ENCODE assay signal across 9 cellular contexts in the genomic region with DNA sequence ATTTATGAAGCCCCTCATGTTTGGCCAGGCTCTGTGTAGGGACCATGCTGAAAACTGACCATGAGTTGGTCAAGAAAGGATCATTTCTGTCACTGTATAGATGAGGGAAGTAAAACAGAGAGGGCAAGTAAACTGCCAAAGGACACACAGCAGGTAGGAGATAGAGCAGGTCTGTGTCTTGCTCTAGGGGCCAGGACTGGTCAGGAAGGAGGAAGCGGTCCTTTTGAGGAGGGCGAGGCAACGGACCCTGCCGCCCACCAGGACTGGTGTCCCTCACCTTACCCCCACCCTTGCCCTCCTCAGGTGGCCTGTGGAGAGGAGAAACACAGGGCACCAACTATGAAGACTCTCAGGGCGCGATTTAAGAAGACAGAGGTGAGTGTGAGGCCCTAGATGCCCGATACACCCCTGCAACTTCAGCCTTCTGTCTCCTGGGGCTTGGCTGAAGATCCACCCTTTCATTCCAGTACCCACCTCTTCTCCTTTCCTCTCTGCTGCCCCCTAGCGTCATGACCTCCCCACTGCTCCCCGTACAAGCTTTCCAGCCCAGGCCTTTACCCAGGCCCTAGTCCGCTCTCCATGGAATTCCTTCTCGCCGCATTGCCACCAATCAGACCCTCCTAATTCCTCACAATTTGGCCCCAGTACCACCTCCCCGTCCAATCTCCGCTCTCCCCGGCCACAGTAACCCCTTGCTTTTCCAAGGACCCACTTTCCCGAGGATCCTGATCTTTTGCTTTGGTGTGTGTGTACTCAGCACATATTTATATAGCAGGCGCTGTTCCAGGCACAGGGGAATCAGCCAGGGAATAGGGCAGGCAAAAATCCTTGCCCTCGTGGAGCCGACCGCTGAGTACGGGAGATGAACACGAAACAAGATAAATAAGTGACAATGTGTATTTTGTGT. TPM values are rescaled to one million over a fixed set of nuclear protein-coding genes. Genes with fewer than 3 reads are reported as not detected.
DNase-seq lines count a peak whose midpoint lies in the region; ATAC-seq and TF ChIP-seq lines count a peak whose summit lies in the region.
"Had no signal": no experiment of that assay in that cellular context is flagged by ENCODE, and none has a peak within 500 bp of the region (broad histone marks: within the 10 kb centered on the region; RNA-seq: fewer than 3 reads in every experiment).

No MANE protein-coding gene starts in this region.

- ATAC-seq in activated naive CD8-positive, alpha-beta T cell treated with anti-CD3 and anti-CD28 coated beads, Interleukin-2, amount 50 U/mL, for 24 hours, result peak; percentile 56
- ATAC-seq in right cardiac atrium (peak; percentile 38 to 51), gastrocnemius medialis (peak; percentile 32 to 65), GM19452 (IDR thresholded peaks at IDR 0.05; ENCODE audit: unreplicated experiment) (no peak), GM21526 (IDR thresholded peaks at IDR 0.05; ENCODE audit: low FRiP score, unreplicated experiment) (no peak)

- no peaks in the 10 kb centered on the region for H3K36me3 ChIP-seq in gastrocnemius medialis

- no peak overlapping the region for H3K27ac Mint-ChIP-seq in activated naive CD8-positive, alpha-beta T cell treated with anti-CD3 and anti-CD28 coated beads, Interleukin-2, amount 50 U/mL, for 24 hours
- H3K27ac Mint-ChIP-seq: dendritic cell treated with granulocyte-macrophage colony-stimulating factor and Interleukin-4, amounts not matched to agents 40 ng/mL and 50 ng/mL, for 4 days had no signal

- H3K9me3 Mint-ChIP-seq in activated naive CD8-positive, alpha-beta T cell treated with anti-CD3 and anti-CD28 coated beads, Interleukin-2, amount 50 U/mL, for 24 hours, result no peaks in the 10 kb centered on the region
- H3K9me3 Mint-ChIP-seq: dendritic cell treated with granulocyte-macrophage colony-stimulating factor and Interleukin-4, amounts not matched to agents 40 ng/mL and 50 ng/mL, for 4 days had no signal

- H3K9me3 ChIP-seq in right cardiac atrium (ENCODE audit: control insufficient read depth, low read length) (no peaks in the 10 kb centered on the region), gastrocnemius medialis (no peaks in the 10 kb centered on the region)

- peaks cover 3% of the 10 kb centered on the region for H3K36me3 Mint-ChIP-seq in activated naive CD8-positive, alpha-beta T cell treated with anti-CD3 and anti-CD28 coated beads, Interleukin-2, amount 50 U/mL, for 24 hours (ENCODE audit: low read depth)

- TF ChIP-seq POLR2A in NB4 (IDR thresholded peaks at IDR 0.05; ENCODE audit: extremely low read depth, insufficient read length), result no peak
- no peak for TF ChIP-seq POLR2A in gastrocnemius medialis (IDR thresholded peaks at IDR 0.05)

- peaks cover 5% of the 10 kb centered on the region for H3K27me3 Mint-ChIP-seq in activated naive CD8-positive, alpha-beta T cell treated with anti-CD3 and anti-CD28 coated beads, Interleukin-2, amount 50 U/mL, for 24 hours

- H3K4me3 ChIP-seq in NB4 (ENCODE audit: low read depth, low read length) (no peak overlapping the region), right cardiac atrium (ENCODE audit: low read length) (no peak overlapping the region), gastrocnemius medialis (no peak overlapping the region)

- DNase-seq in ELR (ENCODE audit: low read depth), result peak; percentile 78
- DNase-seq in NB4 (ENCODE audit: low read depth), result peak; percentile 76
- DNase-seq in T follicular helper cell (ENCODE audit: low read depth), result peak; percentile 64
- DNase-seq in activated naive CD8-positive, alpha-beta T cell treated with anti-CD3 and anti-CD28 coated beads, Interleukin-2, amount 50 U/mL, for 24 hours, result peak; percentile 88
- DNase-seq in right cardiac atrium, result peak; percentile 67 to 83 (median 81)
- DNase-seq in gastrocnemius medialis, result peak; percentile 23 to 57

- H3K4me1 Mint-ChIP-seq in activated naive CD8-positive, alpha-beta T cell treated with anti-CD3 and anti-CD28 coated beads, Interleukin-2, amount 50 U/mL, for 24 hours, result peaks cover 16% of the 10 kb centered on the region

- intact Hi-C loops in right cardiac atrium (cut with DNase I) (loop anchor here in 2 of 4 donors (10.0 kb wide), 2 partner anchors 182 to 202 kb away; a partner anchor contains a TSS), gastrocnemius medialis (cut with DNase I; ENCODE audit: low total_unique reads) (no loop called here)

- H3K27ac ChIP-seq in right cardiac atrium (ENCODE audit: low read length) (no peak overlapping the region), gastrocnemius medialis (peak overlapping the region in 1 of 4 donors; percentile 55)

- peaks cover 2% of the 10 kb centered on the region for H3K4me1 ChIP-seq in right cardiac atrium (ENCODE audit: control insufficient read depth, insufficient read depth, low read length)
- H3K4me1 ChIP-seq in gastrocnemius medialis, result peaks cover 22 to 25% of the 10 kb centered on the region in 2 donors

- H3K4me3 Mint-ChIP-seq in activated naive CD8-positive, alpha-beta T cell treated with anti-CD3 and anti-CD28 coated beads, Interleukin-2, amount 50 U/mL, for 24 hours, result no peak overlapping the region
- H3K4me3 Mint-ChIP-seq: dendritic cell treated with granulocyte-macrophage colony-stimulating factor and Interleukin-4, amounts not matched to agents 40 ng/mL and 50 ng/mL, for 4 days had no signal

- H3K27me3 ChIP-seq in right cardiac atrium (ENCODE audit: control insufficient read depth, insufficient read depth) (no peaks in the 10 kb centered on the region), gastrocnemius medialis (no peaks in the 10 kb centered on the region)

- WGBS in right cardiac atrium, result 33% methylated on average over 22 of the region's 22 CpGs

- in situ Hi-C loops in gastrocnemius medialis (cut with MboI; ENCODE audit: low sequenced_read_pairs in 4 of 4), result no loop called here

- TF ChIP-seq CTCF in NB4 (IDR thresholded peaks at IDR 0.05; ENCODE audit: low read depth, low read length), result peak; percentile 75
- TF ChIP-seq CTCF in gastrocnemius medialis (IDR thresholded peaks at IDR 0.05 in 4 of 5, conservative IDR thresholded peaks at IDR 0.05 in 1 of 5), result peak; percentile 40 to 73 (median 61)

RNA-seq across cellular contexts. Expression of a gene that starts 3.9 kb away (rescaled TPM):
- total RNA-seq in right cardiac atrium (under 1 TPM; 0.31 to 0.88 (median 0.41) TPM), gastrocnemius medialis (1 to 10 TPM in 1 of 4 donors, under 1 TPM in 3; 0.13 to 3.0 (median 0.45) TPM)
- polyA plus RNA-seq in right cardiac atrium, result 0.45 TPM

RNA-seq across cellular contexts. Expression of a gene that starts 4.0 kb away (rescaled TPM):
- total RNA-seq in right cardiac atrium (10 to 100 TPM; 11.2 to 16.6 (median 13.1) TPM), gastrocnemius medialis (10 to 100 TPM; 11.7 to 25.7 (median 13.7) TPM)
- 15.8 TPM for polyA plus RNA-seq in right cardiac atrium

RNA-seq across cellular contexts. Expression of a gene that starts 32.9 kb away (rescaled TPM):
- not detected for total RNA-seq in right cardiac atrium
- polyA plus RNA-seq in right cardiac atrium, result not detected
- total RNA-seq in gastrocnemius medialis, result 1 to 10 TPM in 1 of 4 donors, under 1 TPM in 1, not detected in 2; 0.10 to 1.0 TPM

RNA-seq across cellular contexts. Expression of a gene that starts 43.0 kb away (rescaled TPM):
- total RNA-seq in right cardiac atrium (1 to 10 TPM; 1.8 to 2.3 (median 2.1) TPM), gastrocnemius medialis (1 to 10 TPM in 1 of 4 donors, under 1 TPM in 2, not detected in 1; 0.38 to 1.7 (median 0.85) TPM)
- 0.70 TPM for polyA plus RNA-seq in right cardiac atrium

Comparison
In these comparisons a context has a peak if more than half of its experiments do, and no peak if none do; other contexts are left out.
1. ATAC-seq: peak in activated naive CD8-positive, alpha-beta T cell treated with anti-CD3 and anti-CD28 coated beads, Interleukin-2, amount 50 U/mL, for 24 hours (single experiment), right cardiac atrium (2 of 2) and gastrocnemius medialis (2 of 2); none in GM19452 (single experiment) and GM21526 (single experiment).
2. Peak in every context shown above with its lines, with median percentiles within 50 percentile points of each other: DNase-seq.